21 cellular contexts compared by ENCODE assay signal in the genomic region with DNA sequence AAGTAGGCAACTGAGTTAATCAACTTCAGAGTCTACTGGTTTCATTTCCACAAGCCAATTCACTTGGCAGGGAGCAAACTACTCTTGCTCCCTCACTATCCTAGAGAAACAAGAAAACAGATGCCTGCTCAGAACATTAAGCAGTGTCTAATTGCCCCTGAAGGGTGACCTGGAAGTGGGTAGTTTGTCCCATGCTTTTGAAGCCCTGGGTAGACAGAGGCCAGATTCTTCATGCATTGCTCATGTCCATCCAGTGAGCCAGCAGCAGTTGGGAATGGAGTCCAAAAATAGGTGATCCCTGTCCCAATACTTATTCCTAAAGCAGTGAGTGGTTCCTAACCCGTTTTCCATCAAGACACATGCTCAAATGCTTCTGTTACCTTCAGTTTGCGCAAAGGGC. TPM values are rescaled to one million over a fixed set of nuclear protein-coding genes. Genes with fewer than 3 reads are reported as not detected.
DNase-seq lines count a peak whose midpoint lies in the region; ATAC-seq and TF ChIP-seq lines count a peak whose summit lies in the region.
"Had no signal": no experiment of that assay in that cellular context is flagged by ENCODE, and none has a peak within 500 bp of the region (broad histone marks: within the 10 kb centered on the region; RNA-seq: fewer than 3 reads in every experiment).

No MANE protein-coding gene starts in this region.

- H4K8ac ChIP-seq in trophoblast cell (ENCODE audit: low read depth, low read length) = no peak overlapping the region

- H3K9me3 ChIP-seq in trophoblast cell (ENCODE audit: insufficient read depth, low read depth, low read length) = no peaks in the 10 kb centered on the region
- H3K9me3 ChIP-seq in hepatocyte (ENCODE audit: low read depth) = no peaks in the 10 kb centered on the region

- no peak for ATAC-seq in stimulated activated effector memory CD8-positive, alpha-beta T cell treated with anti-CD3 and anti-CD28 coated beads, Interleukin-12 subunit alpha, Interleukin-12 subunit beta, amount 100 ng/mL, for 72 hours
- ATAC-seq: GM23338, K562 had no signal

- H2AFZ ChIP-seq in trophoblast cell (ENCODE audit: insufficient read depth, low read length, poor library complexity) (no peak overlapping the region), hepatocyte (no peak overlapping the region)
- H2AFZ ChIP-seq: GM23338 had no signal

- no peak overlapping the region for H3K14ac ChIP-seq in trophoblast cell (ENCODE audit: low read length)

- peaks cover 18% of the 10 kb centered on the region for H3K36me3 Mint-ChIP-seq in stimulated activated effector memory CD8-positive, alpha-beta T cell treated with anti-CD3 and anti-CD28 coated beads, Interleukin-12 subunit alpha, Interleukin-12 subunit beta, amount 100 ng/mL, for 72 hours

- no peak overlapping the region for H3K4me3 Mint-ChIP-seq in stimulated activated effector memory CD8-positive, alpha-beta T cell treated with anti-CD3 and anti-CD28 coated beads, Interleukin-12 subunit alpha, Interleukin-12 subunit beta, amount 100 ng/mL, for 72 hours
- H3K4me3 Mint-ChIP-seq: B cell; CD4-positive, CD25-positive, alpha-beta regulatory T cell; GM23338 had no signal

- no peak for TF ChIP-seq CTCF in hepatocyte (IDR thresholded peaks at IDR 0.05; ENCODE audit: poor library complexity)

- H4K12ac ChIP-seq in trophoblast cell (ENCODE audit: low read depth, low read length) = no peak overlapping the region

- peaks cover 12% of the 10 kb centered on the region for H3K4me1 Mint-ChIP-seq in stimulated activated effector memory CD8-positive, alpha-beta T cell treated with anti-CD3 and anti-CD28 coated beads, Interleukin-12 subunit alpha, Interleukin-12 subunit beta, amount 100 ng/mL, for 72 hours
- H3K4me1 Mint-ChIP-seq: B cell had no signal

- H3K4me2 ChIP-seq in trophoblast cell (ENCODE audit: low read length) (peak overlapping the region; percentile 46), hepatocyte (no peak overlapping the region)
- H3K4me2 ChIP-seq: GM23338 had no signal

- no peak overlapping the region for H3K27ac ChIP-seq in trophoblast cell (ENCODE audit: low read depth, low read length)
- no peak overlapping the region for H3K27ac ChIP-seq in hepatocyte
- H3K27ac ChIP-seq: HL-60 had no signal

- H3K36me3 ChIP-seq in trophoblast cell (ENCODE audit: control insufficient read depth in 1 of 2, insufficient read depth in 2 of 2, low read length in 2 of 2) (no peaks in the 10 kb centered on the region), hepatocyte (replicated peaks; ENCODE audit: insufficient read depth, low read depth) (no peaks in the 10 kb centered on the region)

- WGBS in trophoblast cell (ENCODE audit: extremely low coverage, insufficient coverage, insufficient read length) = no CpG with 5 or more reads among the region's 2 CpGs
- WGBS in hepatocyte (ENCODE audit: low lambda C conversion rate, missing lambda C conversion rate) = 80% methylated on average over 2 of the region's 2 CpGs

- no peak overlapping the region for H3K4ac ChIP-seq in trophoblast cell (ENCODE audit: low read depth, low read length)

- no peaks in the 10 kb centered on the region for H3K79me2 ChIP-seq in trophoblast cell (ENCODE audit: control insufficient read depth, insufficient read depth, low read length, poor library complexity)
- H3K79me2 ChIP-seq in hepatocyte = no peaks in the 10 kb centered on the region

- no peak overlapping the region for H3K4me3 ChIP-seq in trophoblast cell (ENCODE audit: low read depth, low read length)
- no peak overlapping the region for H3K4me3 ChIP-seq in hepatocyte
- H3K4me3 ChIP-seq: GM23338, K562 had no signal

- H3K23ac ChIP-seq in trophoblast cell (ENCODE audit: low read length) = no peak overlapping the region

- no peak overlapping the region for H2BK5ac ChIP-seq in trophoblast cell (ENCODE audit: low read depth, low read length, poor library complexity)

- no peak overlapping the region for H4K91ac ChIP-seq in trophoblast cell (ENCODE audit: low read depth, low read length)

- no peaks in the 10 kb centered on the region for H3K79me1 ChIP-seq in trophoblast cell (ENCODE audit: low read length)

- H3K4me1 ChIP-seq in trophoblast cell (ENCODE audit: control insufficient read depth in 1 of 2, insufficient read depth in 2 of 2, low read length in 2 of 2) (peaks cover 8 to 10% of the 10 kb centered on the region in 2 experiments), hepatocyte (ENCODE audit: insufficient read depth) (no peaks in the 10 kb centered on the region)

- peak; percentile 22 for DNase-seq in EL
- DNase-seq in HK-2 (ENCODE audit: unreplicated experiment) = peak; percentile 16
- peak; percentile 96 for DNase-seq in islet precursor cell
- peak in 1 of 2 donors; percentile 7 for DNase-seq in trophoblast cell
- DNase-seq in hepatocyte (ENCODE audit: low spot score) = no peak
- no peak for DNase-seq in activated CD8-positive, alpha-beta memory T cell treated with anti-CD3 and anti-CD28 coated beads, Interleukin-2, amount 50 U/mL, for 4 hours
- DNase-seq in stimulated activated CD4-positive, alpha-beta T cell treated with anti-CD3 and anti-CD28 coated beads, Interleukin-1b, Interleukin-23, amount 100 ng/mL, for 48 hours = no peak
- no peak for DNase-seq in stimulated activated effector memory CD8-positive, alpha-beta T cell treated with anti-CD3 and anti-CD28 coated beads, Interleukin-12 subunit alpha, Interleukin-12 subunit beta, amount 100 ng/mL, for 72 hours (ENCODE audit: low spot score in 2 of 2)
- DNase-seq: CD4-positive, CD25-positive, alpha-beta regulatory T cell; DMS79; NCI-H1436 treated with DMSO at 0.1 percent for 48 hours; NCI-H2029 treated with DMSO at 0.1 percent for 48 hours; NCI-H2171 treated with DMSO at 0.1 percent for 48 hours; NCI-H446 treated with DMSO at 0.1 percent for 48 hours; NCI-H748 treated with DMSO at 0.1 percent for 48 hours; OCI-M1 had no signal

- no peak overlapping the region for H2AK5ac ChIP-seq in trophoblast cell (ENCODE audit: low read length)

- H3K9me2 ChIP-seq in hepatocyte (replicated peaks; ENCODE audit: insufficient read depth) = no peaks in the 10 kb centered on the region

- H3K9me3 Mint-ChIP-seq in stimulated activated effector memory CD8-positive, alpha-beta T cell treated with anti-CD3 and anti-CD28 coated beads, Interleukin-12 subunit alpha, Interleukin-12 subunit beta, amount 100 ng/mL, for 72 hours = no peaks in the 10 kb centered on the region
- H3K9me3 Mint-ChIP-seq: GM23338 had no signal

- H4K20me1 ChIP-seq in hepatocyte (ENCODE audit: insufficient read depth, poor library complexity, severe bottlenecking) = no peaks in the 10 kb centered on the region

- H3K27me3 ChIP-seq in trophoblast cell (ENCODE audit: insufficient read depth, low read length) (no peaks in the 10 kb centered on the region), hepatocyte (no peaks in the 10 kb centered on the region)

- no peak overlapping the region for H2BK120ac ChIP-seq in trophoblast cell (ENCODE audit: insufficient read depth, low read length, poor library complexity)

- no peak overlapping the region for H3K18ac ChIP-seq in trophoblast cell (ENCODE audit: low read length)

- no peak overlapping the region for H2BK12ac ChIP-seq in trophoblast cell (ENCODE audit: low read length)

- no peak overlapping the region for H3K27ac Mint-ChIP-seq in stimulated activated effector memory CD8-positive, alpha-beta T cell treated with anti-CD3 and anti-CD28 coated beads, Interleukin-12 subunit alpha, Interleukin-12 subunit beta, amount 100 ng/mL, for 72 hours
- H3K27ac Mint-ChIP-seq: B cell, GM23338 had no signal

- no peak overlapping the region for H3K9ac ChIP-seq in trophoblast cell (ENCODE audit: low read length)

RNA-seq across cellular contexts. Expression of a gene that starts 48.8 kb away (rescaled TPM):
- 3.3 and 4.4 TPM in 2 replicates for polyA plus RNA-seq in trophoblast cell (2013)
- total RNA-seq in hepatocyte = 7.7 and 10.6 TPM in 2 replicates
- polyA plus RNA-seq in hepatocyte = 21.9 and 26.6 TPM in 2 replicates
- polyA plus RNA-seq: AG04450 had no signal

Comparison
In these comparisons a context has a peak if more than half of its experiments do, and no peak if none do; other contexts are left out.
1. DNase-seq: peak in EL (single experiment), HK-2 (single experiment) and islet precursor cell (single experiment); none in hepatocyte (single experiment), activated CD8-positive, alpha-beta memory T cell treated with anti-CD3 and anti-CD28 coated beads, Interleukin-2, amount 50 U/mL, for 4 hours (single experiment), stimulated activated CD4-positive, alpha-beta T cell treated with anti-CD3 and anti-CD28 coated beads, Interleukin-1b, Interleukin-23, amount 100 ng/mL, for 48 hours (single experiment) and stimulated activated effector memory CD8-positive, alpha-beta T cell treated with anti-CD3 and anti-CD28 coated beads, Interleukin-12 subunit alpha, Interleukin-12 subunit beta, amount 100 ng/mL, for 72 hours (0 of 2).